ENCODE assay signal across 24 cellular contexts in the genomic region with DNA sequence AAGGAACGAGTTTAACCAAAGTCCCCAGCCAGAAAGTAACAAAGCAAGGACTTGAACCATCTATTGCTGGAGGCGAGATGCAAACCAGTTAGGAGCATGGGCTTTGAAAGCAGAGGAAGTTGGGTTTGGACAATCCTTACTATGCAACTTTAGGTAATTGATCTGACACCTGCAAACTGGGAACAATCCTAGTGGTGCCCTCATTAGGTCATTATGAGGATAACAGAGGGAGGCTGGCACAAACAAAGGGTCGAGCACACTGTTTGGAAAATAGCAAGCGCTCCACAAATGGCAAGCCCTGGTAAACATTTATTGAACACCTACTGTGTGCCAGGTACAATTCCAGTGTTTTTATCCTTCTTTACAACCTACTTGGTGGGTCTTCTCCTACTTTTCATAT. TPM values are rescaled to one million over a fixed set of nuclear protein-coding genes. Genes with fewer than 3 reads are reported as not detected.
"Had no signal": no experiment of that assay in that cellular context is flagged by ENCODE, and none has a peak within 500 bp of the region (broad histone marks: within the 10 kb centered on the region; RNA-seq: fewer than 3 reads in every experiment).

No MANE protein-coding gene starts in this region.

- H3K9me3 ChIP-seq: esophagus squamous epithelium, ovary, right lobe of liver, tibial nerve had no signal

- FAIRE-seq: astrocyte, frontal cortex had no signal

- H3K9me3 Mint-ChIP-seq: activated CD4-positive, alpha-beta T cell treated with anti-CD3 and anti-CD28 coated beads, Interleukin-2, amount 10 ng/mL, durations not matched to agents 7 days and 5 days; activated T-cell treated with anti-CD3 and anti-CD28 coated beads, Interleukin-2, amount 50 U/mL, for 24 hours; mesothelial cell of epicardium; nephron progenitor cell had no signal

- H3K27me3 Mint-ChIP-seq: activated CD4-positive, alpha-beta memory T cell treated with anti-CD3 and anti-CD28 coated beads, Interleukin-2, amount 10 ng/mL, durations not matched to agents 7 days and 5 days; activated CD4-positive, alpha-beta T cell treated with anti-CD3 and anti-CD28 coated beads, Interleukin-2, amount 10 ng/mL, durations not matched to agents 7 days and 5 days; naive B cell had no signal

- H3K4me1 ChIP-seq: tibial nerve had no signal

- H3K27ac Mint-ChIP-seq: activated CD4-positive, alpha-beta memory T cell treated with anti-CD3 and anti-CD28 coated beads, Interleukin-2, amount 10 ng/mL, durations not matched to agents 7 days and 5 days; activated CD4-positive, alpha-beta T cell treated with anti-CD3 and anti-CD28 coated beads, Interleukin-2, amount 10 ng/mL, durations not matched to agents 7 days and 5 days; activated T-cell treated with anti-CD3 and anti-CD28 coated beads, Interleukin-2, amount 50 U/mL, for 24 hours; immature natural killer cell; mesothelial cell of epicardium; naive B cell; nephron progenitor cell; progenitor cell of endocrine pancreas had no signal

- H3K4me1 Mint-ChIP-seq: activated CD4-positive, alpha-beta memory T cell treated with anti-CD3 and anti-CD28 coated beads, Interleukin-2, amount 10 ng/mL, durations not matched to agents 7 days and 5 days; activated CD4-positive, alpha-beta T cell treated with anti-CD3 and anti-CD28 coated beads, Interleukin-2, amount 10 ng/mL, durations not matched to agents 7 days and 5 days; immature natural killer cell; naive B cell had no signal

- H3K27me3 ChIP-seq: brain microvascular endothelial cell, esophagus squamous epithelium, ovary, right lobe of liver, tibial nerve had no signal

- ATAC-seq: right lobe of liver had no signal

- H3K4me3 Mint-ChIP-seq: activated CD4-positive, alpha-beta memory T cell treated with anti-CD3 and anti-CD28 coated beads, Interleukin-2, amount 10 ng/mL, durations not matched to agents 7 days and 5 days; activated CD4-positive, alpha-beta T cell treated with anti-CD3 and anti-CD28 coated beads, Interleukin-2, amount 10 ng/mL, durations not matched to agents 7 days and 5 days; activated T-cell treated with anti-CD3 and anti-CD28 coated beads, Interleukin-2, amount 50 U/mL, for 24 hours; immature natural killer cell; mesothelial cell of epicardium; naive B cell; nephron progenitor cell had no signal

- DNase-seq: activated CD4-positive, alpha-beta memory T cell treated with anti-CD3 and anti-CD28 coated beads, Interleukin-2, amount 10 ng/mL, durations not matched to agents 7 days and 5 days; activated CD4-positive, alpha-beta T cell treated with anti-CD3 and anti-CD28 coated beads for 1 hour; activated CD4-positive, alpha-beta T cell treated with anti-CD3 and anti-CD28 coated beads, Interleukin-2, amount 10 ng/mL, durations not matched to agents 7 days and 5 days; activated CD8-positive, alpha-beta memory T cell treated with anti-CD3 and anti-CD28 coated beads, Interleukin-2, amount 50 U/mL, for 48 hours; activated gamma-delta T cell; activated naive CD4-positive, alpha-beta T cell treated with anti-CD3 and anti-CD28 coated beads, Interleukin-2, amount 50 U/mL, for 16 hours; activated T-cell treated with anti-CD3 and anti-CD28 coated beads, Interleukin-2, amount 50 U/mL, for 24 hours; amniotic stem cell; brain microvascular endothelial cell; cortex of kidney; esophagus squamous epithelium; immature natural killer cell; naive B cell; nephron progenitor cell; ovary; right lobe of liver; stimulated activated CD4-positive, alpha-beta T cell treated with anti-CD3 and anti-CD28 coated beads, Interleukin-2, amount 100 ng/mL, for 48 hours; stimulated activated naive CD4-positive, alpha-beta T cell treated with Interleukin-2 at 50 U/mL for 16 hours; T1000 had no signal

- H3K27ac ChIP-seq: brain microvascular endothelial cell, esophagus squamous epithelium, ovary, right lobe of liver, tibial nerve had no signal

- H3K36me3 ChIP-seq: brain microvascular endothelial cell, esophagus squamous epithelium, ovary, right lobe of liver, tibial nerve had no signal

- H3K4me3 ChIP-seq: esophagus squamous epithelium, ovary, right lobe of liver, tibial nerve had no signal

- H3K36me3 Mint-ChIP-seq: immature natural killer cell, mesothelial cell of epicardium, naive B cell had no signal

RNA-seq across cellular contexts. Expression of gene WNT5A, which starts 45.6 kb away (rescaled TPM):
- total RNA-seq: activated CD4-positive, alpha-beta memory T cell treated with anti-CD3 and anti-CD28 coated beads, Interleukin-2, amount 10 ng/mL, durations not matched to agents 7 days and 5 days; activated CD4-positive, alpha-beta T cell treated with anti-CD3 and anti-CD28 coated beads, Interleukin-2, amount 10 ng/mL, durations not matched to agents 7 days and 5 days had no signal
- polyA plus RNA-seq: immature natural killer cell had no signal
